ENCODE assay signal across 1 cellular context in the genomic region with DNA sequence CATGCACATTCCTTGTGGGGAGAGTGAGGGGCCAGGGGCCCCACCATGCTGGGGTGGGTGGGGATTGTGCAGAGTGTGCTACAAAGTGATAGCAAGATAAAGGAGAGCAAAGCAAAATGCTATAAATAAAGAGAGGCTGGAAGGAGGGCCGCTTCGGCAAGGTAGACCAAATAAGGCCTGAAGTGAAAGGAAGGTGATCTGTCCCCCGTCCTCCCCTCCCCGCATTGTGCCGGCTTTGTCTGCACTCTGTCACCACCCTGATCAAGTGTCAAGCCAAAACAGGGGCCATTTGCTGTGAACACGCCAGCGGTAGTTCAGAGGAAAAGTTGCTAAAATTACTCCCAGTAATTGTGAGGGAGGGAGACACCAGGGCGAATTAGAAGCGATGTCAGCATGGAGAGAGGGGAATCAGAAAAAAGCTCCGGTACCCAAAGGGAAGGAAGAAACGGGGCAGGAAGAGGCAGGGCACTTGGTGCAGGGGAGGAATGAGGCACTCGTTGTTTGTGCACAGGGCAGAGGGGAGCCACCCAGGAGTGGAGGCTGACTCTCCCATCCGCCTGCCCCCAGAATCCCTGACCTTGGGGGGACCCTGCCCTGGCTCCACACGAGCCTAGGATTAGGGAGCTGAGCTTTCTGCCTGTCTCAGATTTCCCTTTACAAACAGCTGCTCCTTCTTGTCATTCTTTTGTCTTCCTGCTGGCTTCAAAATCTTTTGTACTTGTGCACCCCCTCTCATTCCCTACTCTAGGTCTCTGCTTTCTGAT.
TF ChIP-seq lines count a peak whose summit lies in the region.

No MANE protein-coding gene starts in this region.

TF ChIP-seq in GM12891, 5 proteins besides CTCF, POLR2A, EP300 and RAD21:
- no peak for TF ChIP-seq POU2F2 (IDR thresholded peaks at IDR 0.05; ENCODE audit: low read depth, low read length)
- TF ChIP-seq PAX5 (IDR thresholded peaks at IDR 0.05; ENCODE audit: insufficient read depth, low read length, severe bottlenecking), result no peak
- no peak for TF ChIP-seq SPI1 (IDR thresholded peaks at IDR 0.05; ENCODE audit: low read depth, low read length)
- no peak for TF ChIP-seq POLR2AphosphoS5 (IDR thresholded peaks at IDR 0.05; ENCODE audit: low read depth, low read length)
- no peak for TF ChIP-seq TAF1 (IDR thresholded peaks at IDR 0.05; ENCODE audit: low read depth, low read length)
